ENCODE assay signal across 9 cellular contexts in the genomic region with DNA sequence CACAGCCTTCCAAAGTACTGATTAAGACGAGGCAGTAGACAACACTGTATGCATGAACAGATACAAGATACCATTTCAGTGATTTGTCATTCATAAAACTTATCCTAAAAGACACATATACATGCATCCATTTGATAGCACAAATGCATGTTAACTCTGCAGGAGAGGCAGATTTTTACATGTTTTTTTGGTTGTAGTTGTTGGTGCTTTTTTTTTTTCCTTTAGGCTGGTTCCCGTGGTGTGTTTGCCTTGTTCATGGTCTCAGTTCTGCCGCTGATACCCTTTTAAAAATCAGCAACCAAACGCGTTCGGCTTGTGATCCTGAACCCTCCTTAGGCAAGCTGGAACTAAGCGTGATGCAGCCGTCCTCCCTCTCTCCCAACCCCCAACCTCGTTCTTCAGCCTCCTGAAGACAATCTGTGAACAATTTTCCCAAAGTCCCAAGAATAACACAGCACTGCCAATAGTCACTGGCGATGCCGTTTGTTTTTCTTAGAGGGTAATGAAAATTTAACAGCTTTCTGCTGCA. TPM values are rescaled to one million over a fixed set of nuclear protein-coding genes. Genes with fewer than 3 reads are reported as not detected.
A peak's percentile ranks its signal among the peaks of the same experiment; 100 is the strongest.
DNase-seq lines count a peak whose midpoint lies in the region; ATAC-seq and TF ChIP-seq lines count a peak whose summit lies in the region.
"Had no signal": no experiment of that assay in that cellular context is flagged by ENCODE, and none has a peak within 500 bp of the region (broad histone marks: within the 10 kb centered on the region; RNA-seq: fewer than 3 reads in every experiment).

No MANE protein-coding gene starts in this region.

- no peak overlapping the region for H2AFZ ChIP-seq in parathyroid adenoma

- BruUV-seq in Caco-2 (replicated peaks; lab: Mats Ljungman, UMichigan): no TSS peak

- no peak overlapping the region for H3K9ac ChIP-seq in parathyroid adenoma

- H3K27ac Mint-ChIP-seq in Caco-2 (ENCODE audit: unreplicated experiment): no peak overlapping the region

- no peaks in the 10 kb centered on the region for H3K9me3 Mint-ChIP-seq in Caco-2 (ENCODE audit: unreplicated experiment)

- H3K27ac ChIP-seq in SJCRH30 (no peak overlapping the region), parathyroid adenoma (no peak overlapping the region)

- H3K79me2 ChIP-seq in parathyroid adenoma: no peaks in the 10 kb centered on the region

- CTCF ChIA-PET in Caco-2 (lab: Charles Lee): interaction anchor here (0.5 to 1.5 kb wide), 2 partner anchors 105 to 106 kb away, joined by 3 read pairs; no protein-coding TSS in a partner anchor

- H3K4me3 ChIP-seq in Caco-2 (ENCODE audit: low read depth, low read length): no peak overlapping the region
- H3K4me3 ChIP-seq in SJCRH30: peak overlapping the region; percentile 63
- H3K4me3 ChIP-seq in fibroblast of pulmonary artery (replicated peaks; ENCODE audit: low read depth, low read length): peak overlapping the region; percentile 76
- H3K4me3 ChIP-seq in parathyroid adenoma (ENCODE audit: low read depth, low read length): peak overlapping the region; percentile 64

- TF ChIP-seq CTCF in Caco-2 (IDR thresholded peaks at IDR 0.05; ENCODE audit: insufficient read depth in 1 of 2, low read depth in 1 of 2, low read length in 1 of 2, severe bottlenecking in 1 of 2, unreplicated experiment in 1 of 2) (no peak), fibroblast of pulmonary artery (IDR thresholded peaks at IDR 0.05; ENCODE audit: low read length, missing control alignments) (no peak), parathyroid adenoma (IDR thresholded peaks at IDR 0.05) (no peak)

- intact Hi-C loops in Caco-2 (cut with micrococcal nuclease; ENCODE audit: unreplicated experiment): loop anchor here (2.0 to 5.0 kb wide), 2 partner anchors 106 to 694 kb away; no protein-coding TSS in a partner anchor

- DNase-seq in Caco-2 (no peak), SJCRH30 (peak in 1 of 2 experiments; percentile 15), fibroblast of pulmonary artery (ENCODE audit: low read depth) (no peak), cortex of kidney (lab: John Stamatoyannopoulos, UW) (no peak), A172 (ENCODE audit: low spot score) (no peak)
- no peak for DNase-seq in stimulated activated CD4-positive, alpha-beta T cell treated with anti-CD3 and anti-CD28 coated beads, Interleukin-4, amount 100 ng/mL, for 4 hours
- DNase-seq: left colon had no signal

- POLR2A ChIA-PET in Caco-2 (lab: Charles Lee): no interaction called here

- H3K9me3 ChIP-seq in Caco-2 (no peaks in the 10 kb centered on the region), SJCRH30 (replicated peaks) (no peaks in the 10 kb centered on the region), parathyroid adenoma (ENCODE audit: control insufficient read depth, low read length) (no peaks in the 10 kb centered on the region)

- no peak for ATAC-seq in GM19023 (IDR thresholded peaks at IDR 0.05; ENCODE audit: unreplicated experiment)

- no peak overlapping the region for H3K4me2 ChIP-seq in parathyroid adenoma (ENCODE audit: low read length)

- peaks cover 18% of the 10 kb centered on the region for H3K4me1 ChIP-seq in Caco-2
- H3K4me1 ChIP-seq in SJCRH30: peaks cover 15% of the 10 kb centered on the region
- peaks cover 3% of the 10 kb centered on the region for H3K4me1 ChIP-seq in parathyroid adenoma

- H3K4me3 Mint-ChIP-seq in Caco-2 (ENCODE audit: unreplicated experiment): peak overlapping the region; percentile 72

- peaks cover 18% of the 10 kb centered on the region for H3K4me1 Mint-ChIP-seq in Caco-2 (ENCODE audit: low read depth, unreplicated experiment)

- H3K27me3 Mint-ChIP-seq in Caco-2 (ENCODE audit: insufficient read depth, unreplicated experiment): peaks cover 4% of the 10 kb centered on the region

- H3K36me3 ChIP-seq in Caco-2 (ENCODE audit: control insufficient read depth, insufficient read depth, low read length) (no peaks in the 10 kb centered on the region), SJCRH30 (no peaks in the 10 kb centered on the region), parathyroid adenoma (ENCODE audit: control insufficient read depth, insufficient read depth, low read length) (no peaks in the 10 kb centered on the region)

- H3K27me3 ChIP-seq in Caco-2 (replicated peaks; ENCODE audit: control insufficient read depth, insufficient read depth, low read length) (peaks cover 9% of the 10 kb centered on the region), SJCRH30 (peaks cover 11% of the 10 kb centered on the region; the same call in 1 of the 2 replicates), parathyroid adenoma (ENCODE audit: control insufficient read depth, insufficient read depth, low read length) (no peaks in the 10 kb centered on the region)

- no peaks in the 10 kb centered on the region for H3K36me3 Mint-ChIP-seq in Caco-2 (ENCODE audit: insufficient read depth, unreplicated experiment)

RNA-seq across cellular contexts. Expression of a gene that starts 1.2 kb away (rescaled TPM):
- 3.8 and 4.5 TPM in 2 replicates for total RNA-seq in Caco-2 (2022)
- 1.4 and 1.8 TPM in 2 replicates for total RNA-seq in SJCRH30 (2014; rRNA removed; shearing (Covaris generic))
- 4.1 and 77.2 TPM in 2 replicates for total RNA-seq in A172 (2014; rRNA removed; shearing (Covaris generic))
